In the genomic region with DNA sequence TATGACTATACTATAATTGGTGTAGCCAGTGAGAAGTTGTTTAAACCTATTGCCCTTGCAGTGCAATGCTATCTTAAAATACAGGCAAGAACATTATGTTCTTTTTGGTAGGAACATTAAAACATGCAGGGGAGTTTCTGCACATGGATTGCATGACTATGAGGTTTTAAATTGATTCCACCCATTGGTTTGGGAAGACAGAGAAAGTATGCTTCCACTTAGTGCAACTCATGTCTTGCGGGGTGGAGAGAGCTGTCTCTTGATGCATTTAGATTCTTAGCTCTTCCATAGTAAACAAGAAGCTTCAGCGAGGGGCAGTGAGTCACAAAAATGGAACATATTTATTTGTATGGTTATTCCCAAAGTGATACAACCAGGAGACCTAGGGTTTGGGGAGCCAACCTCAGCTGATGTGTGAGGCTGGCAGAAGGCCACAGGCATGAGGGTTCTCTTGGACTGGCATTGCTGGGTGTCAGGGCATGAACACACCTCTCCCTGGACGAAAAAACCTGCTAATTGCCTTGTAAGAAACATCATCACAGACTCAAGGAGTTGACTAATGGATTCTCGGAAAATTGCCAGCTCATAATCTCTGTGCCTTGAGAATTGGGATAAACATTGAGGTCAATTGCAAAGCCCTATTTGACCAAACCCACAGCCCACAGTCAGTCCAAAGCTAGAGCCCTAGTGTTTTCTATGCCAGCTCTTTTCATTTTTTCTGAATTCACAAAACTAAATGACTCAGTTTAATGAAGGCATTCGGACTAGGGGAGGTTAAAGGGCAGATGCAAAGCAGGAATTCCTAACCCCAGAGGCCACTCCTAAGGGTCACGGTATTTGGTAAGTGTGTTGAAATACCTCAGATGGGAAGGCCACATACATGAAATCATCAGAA, we compare ENCODE assay signal across 9 cellular contexts. TPM values are rescaled to one million over a fixed set of nuclear protein-coding genes. Genes with fewer than 3 reads are reported as not detected.
DNase-seq lines count a peak whose midpoint lies in the region; ATAC-seq and TF ChIP-seq lines count a peak whose summit lies in the region.
"Had no signal": no experiment of that assay in that cellular context is flagged by ENCODE, and none has a peak within 500 bp of the region (broad histone marks: within the 10 kb centered on the region; RNA-seq: fewer than 3 reads in every experiment).

No MANE protein-coding gene starts in this region.

- no peaks in the 10 kb centered on the region for H3K9me3 ChIP-seq in CD4-positive, alpha-beta memory T cell (ENCODE audit: control insufficient read depth in 1 of 2, low read length in 2 of 2)
- H3K9me3 ChIP-seq in tibial artery: no peaks in the 10 kb centered on the region
- H3K9me3 ChIP-seq: BE2C had no signal

- no peaks in the 10 kb centered on the region for H3K36me3 ChIP-seq in CD4-positive, alpha-beta memory T cell (ENCODE audit: insufficient read depth, low read length)
- H3K36me3 ChIP-seq in tibial artery: no peaks in the 10 kb centered on the region
- H3K36me3 ChIP-seq: BE2C had no signal

- peak; percentile 63 to 68 for ATAC-seq in activated naive CD4-positive, alpha-beta T cell treated with anti-CD3 and anti-CD28 coated beads, Interleukin-2, amount 50 U/mL, for 72 hours
- ATAC-seq in activated T-cell treated with anti-CD3 and anti-CD28 coated beads, Interleukin-2, amount 50 U/mL, for 4 hours: peak; percentile 23 to 44
- no peak for ATAC-seq in GM19395 (IDR thresholded peaks at IDR 0.05; ENCODE audit: unreplicated experiment)

- no peak overlapping the region for H3K27ac ChIP-seq in CD4-positive, alpha-beta memory T cell (ENCODE audit: low read depth, low read length)
- no peak overlapping the region for H3K27ac ChIP-seq in tibial artery

- POLR2A ChIA-PET in CD4-positive, alpha-beta memory T cell (lab: Charles Lee; ENCODE audit: partially characterized antibody): interaction anchor here (0.6 to 0.9 kb wide), 2 partner anchors 110 to 628 kb away, joined by 3 read pairs; no protein-coding TSS in a partner anchor

- H3K9me3 Mint-ChIP-seq in activated naive CD4-positive, alpha-beta T cell treated with anti-CD3 and anti-CD28 coated beads, Interleukin-2, amount 50 U/mL, for 72 hours: peaks cover 0 to 7% of the 10 kb centered on the region in 2 donors
- peaks cover 8% of the 10 kb centered on the region for H3K9me3 Mint-ChIP-seq in activated naive CD4-positive, alpha-beta T cell treated with anti-CD3 and anti-CD28 coated beads, Interleukin-2, amount 10 ng/mL, durations not matched to agents 7 days and 5 days
- H3K9me3 Mint-ChIP-seq in activated T-cell treated with anti-CD3 and anti-CD28 coated beads, Interleukin-2, amount 50 U/mL, for 4 hours: no peaks in the 10 kb centered on the region
- peaks cover 0 to 2% (median 0%) of the 10 kb centered on the region in 8 donors for H3K9me3 Mint-ChIP-seq in CD4-positive, alpha-beta memory T cell

- H3K4me3 ChIP-seq in fibroblast of the aortic adventitia (ENCODE audit: low read depth, low read length) (no peak overlapping the region), tibial artery (no peak overlapping the region)
- no peak overlapping the region for H3K4me3 ChIP-seq in CD4-positive, alpha-beta memory T cell (ENCODE audit: low read length in 2 of 2)

- no peak overlapping the region for H3K4me3 Mint-ChIP-seq in activated naive CD4-positive, alpha-beta T cell treated with anti-CD3 and anti-CD28 coated beads, Interleukin-2, amount 10 ng/mL, durations not matched to agents 7 days and 5 days
- H3K4me3 Mint-ChIP-seq in activated T-cell treated with anti-CD3 and anti-CD28 coated beads, Interleukin-2, amount 50 U/mL, for 4 hours: no peak overlapping the region
- no peak overlapping the region for H3K4me3 Mint-ChIP-seq in CD4-positive, alpha-beta memory T cell

- TF ChIP-seq CTCF in fibroblast of the aortic adventitia (IDR thresholded peaks at IDR 0.05; ENCODE audit: insufficient read depth, low read length): no peak
- no peak for TF ChIP-seq CTCF in tibial artery (IDR thresholded peaks at IDR 0.05)

- intact Hi-C loops in CD4-positive, alpha-beta memory T cell (cut with micrococcal nuclease): no loop called here
- intact Hi-C loops in tibial artery (cut with DNase I; ENCODE audit: low total_unique reads): no loop called here

- peak in 1 of 2 donors; percentile 16 for DNase-seq in activated naive CD4-positive, alpha-beta T cell treated with anti-CD3 and anti-CD28 coated beads, Interleukin-2, amount 50 U/mL, for 72 hours (ENCODE audit: low spot score in 2 of 2)
- DNase-seq in activated naive CD4-positive, alpha-beta T cell treated with anti-CD3 and anti-CD28 coated beads, Interleukin-2, amount 10 ng/mL, durations not matched to agents 7 days and 5 days: no peak
- no peak for DNase-seq in activated T-cell treated with anti-CD3 and anti-CD28 coated beads, Interleukin-2, amount 50 U/mL, for 4 hours
- DNase-seq in fibroblast of the aortic adventitia (ENCODE audit: low read depth) (peak; percentile 55), stromal cell of bone marrow (ENCODE audit: low read depth) (peak; percentile 84), tibial artery (no peak)
- no peak for DNase-seq in CD4-positive, alpha-beta memory T cell
- DNase-seq: BE2C had no signal

- H3K36me3 Mint-ChIP-seq in activated naive CD4-positive, alpha-beta T cell treated with anti-CD3 and anti-CD28 coated beads, Interleukin-2, amount 50 U/mL, for 72 hours: peaks cover 0 to 18% of the 10 kb centered on the region in 2 donors
- no peaks in the 10 kb centered on the region for H3K36me3 Mint-ChIP-seq in activated naive CD4-positive, alpha-beta T cell treated with anti-CD3 and anti-CD28 coated beads, Interleukin-2, amount 10 ng/mL, durations not matched to agents 7 days and 5 days
- H3K36me3 Mint-ChIP-seq in activated T-cell treated with anti-CD3 and anti-CD28 coated beads, Interleukin-2, amount 50 U/mL, for 4 hours (ENCODE audit: insufficient read depth): no peaks in the 10 kb centered on the region
- no peaks in the 10 kb centered on the region for H3K36me3 Mint-ChIP-seq in CD4-positive, alpha-beta memory T cell

- CTCF ChIA-PET in activated naive CD4-positive, alpha-beta T cell treated with anti-CD3 and anti-CD28 coated beads, Interleukin-2, amount 10 ng/mL, durations not matched to agents 7 days and 5 days (lab: Charles Lee): interaction anchor here (1.3 kb wide), 1 partner anchor 38 kb away, joined by 3 read pairs; no protein-coding TSS in a partner anchor
- CTCF ChIA-PET in CD4-positive, alpha-beta memory T cell (lab: Charles Lee; ENCODE audit: partially characterized antibody): no interaction called here

- H3K4me1 ChIP-seq in CD4-positive, alpha-beta memory T cell (ENCODE audit: insufficient read depth, low read length): peaks cover 16% of the 10 kb centered on the region
- no peaks in the 10 kb centered on the region for H3K4me1 ChIP-seq in tibial artery
- H3K4me1 ChIP-seq: BE2C had no signal

- peaks cover 36% of the 10 kb centered on the region for H3K4me1 Mint-ChIP-seq in activated naive CD4-positive, alpha-beta T cell treated with anti-CD3 and anti-CD28 coated beads, Interleukin-2, amount 10 ng/mL, durations not matched to agents 7 days and 5 days
- H3K4me1 Mint-ChIP-seq in activated T-cell treated with anti-CD3 and anti-CD28 coated beads, Interleukin-2, amount 50 U/mL, for 4 hours (ENCODE audit: low read depth): peaks cover 20% of the 10 kb centered on the region
- H3K4me1 Mint-ChIP-seq in CD4-positive, alpha-beta memory T cell: peaks cover 11 to 40% (median 22%) of the 10 kb centered on the region in 4 donors

- H3K27ac Mint-ChIP-seq in activated naive CD4-positive, alpha-beta T cell treated with anti-CD3 and anti-CD28 coated beads, Interleukin-2, amount 50 U/mL, for 72 hours: peak overlapping the region; percentile 86 to 87
- no peak overlapping the region for H3K27ac Mint-ChIP-seq in activated naive CD4-positive, alpha-beta T cell treated with anti-CD3 and anti-CD28 coated beads, Interleukin-2, amount 10 ng/mL, durations not matched to agents 7 days and 5 days
- no peak overlapping the region for H3K27ac Mint-ChIP-seq in CD4-positive, alpha-beta memory T cell

- no peaks in the 10 kb centered on the region for H3K27me3 Mint-ChIP-seq in activated naive CD4-positive, alpha-beta T cell treated with anti-CD3 and anti-CD28 coated beads, Interleukin-2, amount 10 ng/mL, durations not matched to agents 7 days and 5 days
- H3K27me3 Mint-ChIP-seq in activated T-cell treated with anti-CD3 and anti-CD28 coated beads, Interleukin-2, amount 50 U/mL, for 4 hours (ENCODE audit: low read depth): no peaks in the 10 kb centered on the region
- H3K27me3 Mint-ChIP-seq in CD4-positive, alpha-beta memory T cell: no peaks in the 10 kb centered on the region

- no peaks in the 10 kb centered on the region for H3K27me3 ChIP-seq in CD4-positive, alpha-beta memory T cell (ENCODE audit: insufficient read depth, low read length)
- H3K27me3 ChIP-seq in tibial artery: no peaks in the 10 kb centered on the region
- H3K27me3 ChIP-seq: BE2C had no signal

RNA-seq across cellular contexts. Expression of gene RASL11B, which starts 39.3 kb away (rescaled TPM):
- total RNA-seq in activated naive CD4-positive, alpha-beta T cell treated with anti-CD3 and anti-CD28 coated beads, Interleukin-2, amount 50 U/mL, for 72 hours: under 1 TPM; 0.14 to 0.84 TPM
- total RNA-seq in activated T-cell treated with anti-CD3 and anti-CD28 coated beads, Interleukin-2, amount 50 U/mL, for 4 hours: under 1 TPM; 0.16 to 0.71 (median 0.26) TPM
- total RNA-seq in fibroblast of the aortic adventitia (ENCODE audit: low replicate concordance): 0.63 TPM in 1 of 2 replicates, not detected in the other
- not detected for total RNA-seq in CD4-positive, alpha-beta memory T cell
- under 1 TPM in 1 of 2 donors, not detected in 1; 0.10 TPM for polyA plus RNA-seq in CD4-positive, alpha-beta memory T cell

Comparison
In these comparisons a context has a peak if more than half of its experiments do, and no peak if none do; other contexts are left out.
1. H3K27ac Mint-ChIP-seq: peak in activated naive CD4-positive, alpha-beta T cell treated with anti-CD3 and anti-CD28 coated beads, Interleukin-2, amount 50 U/mL, for 72 hours (2 of 2); none in activated naive CD4-positive, alpha-beta T cell treated with anti-CD3 and anti-CD28 coated beads, Interleukin-2, amount 10 ng/mL, durations not matched to agents 7 days and 5 days (single experiment) and CD4-positive, alpha-beta memory T cell (0 of 7).
2. DNase-seq: peak in fibroblast of the aortic adventitia (single experiment) and stromal cell of bone marrow (single experiment); none in activated naive CD4-positive, alpha-beta T cell treated with anti-CD3 and anti-CD28 coated beads, Interleukin-2, amount 10 ng/mL, durations not matched to agents 7 days and 5 days (single experiment), activated T-cell treated with anti-CD3 and anti-CD28 coated beads, Interleukin-2, amount 50 U/mL, for 4 hours (single experiment), CD4-positive, alpha-beta memory T cell (0 of 5) and tibial artery (0 of 2).